Comparison of ENCODE assay signal across 8 cellular contexts in the genomic region with DNA sequence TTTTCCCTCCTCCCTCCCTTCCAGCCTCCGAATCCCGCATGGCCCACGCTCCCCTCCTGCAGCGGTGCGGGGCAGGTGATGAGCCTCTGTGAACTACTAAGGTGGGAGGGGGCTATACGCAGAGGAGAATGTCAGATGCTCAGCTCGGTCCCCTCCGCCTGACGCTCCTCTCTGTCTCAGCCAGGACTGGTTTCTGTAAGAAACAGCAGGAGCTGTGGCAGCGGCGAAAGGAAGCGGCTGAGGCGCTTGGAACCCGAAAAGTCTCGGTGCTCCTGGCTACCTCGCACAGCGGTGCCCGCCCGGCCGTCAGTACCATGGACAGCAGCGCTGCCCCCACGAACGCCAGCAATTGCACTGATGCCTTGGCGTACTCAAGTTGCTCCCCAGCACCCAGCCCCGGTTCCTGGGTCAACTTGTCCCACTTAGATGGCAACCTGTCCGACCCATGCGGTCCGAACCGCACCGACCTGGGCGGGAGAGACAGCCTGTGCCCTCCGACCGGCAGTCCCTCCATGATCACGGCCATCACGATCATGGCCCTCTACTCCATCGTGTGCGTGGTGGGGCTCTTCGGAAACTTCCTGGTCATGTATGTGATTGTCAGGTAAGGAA. TPM values are rescaled to one million over a fixed set of nuclear protein-coding genes. Genes with fewer than 3 reads are reported as not detected.
DNase-seq lines count a peak whose midpoint lies in the region; ATAC-seq, FAIRE-seq and TF ChIP-seq lines count a peak whose summit lies in the region.

A gene (plus strand): TSS at position 10 of the 612 bp plus-strand sequence. CDS start 305 bp downstream, at position 315.

- H3K27ac ChIP-seq in mesenchymal stem cell (ENCODE audit: low read length, poor library complexity, severe bottlenecking): no peak within 1 kb of the TSS

- no peak within 1 kb of the TSS for H3K14ac ChIP-seq in mesenchymal stem cell (ENCODE audit: low read length in 2 of 2)

- no peak within 1 kb of the TSS for H3K27ac Mint-ChIP-seq in Calu3 (ENCODE audit: unreplicated experiment)

- no peaks in the 10 kb centered on the region for H3K4me1 Mint-ChIP-seq in Calu3 (ENCODE audit: low read depth, unreplicated experiment)

- no peak within 1 kb of the TSS for H3K23ac ChIP-seq in mesenchymal stem cell (ENCODE audit: low read length in 2 of 2)

- ATAC-seq in HG02642 (IDR thresholded peaks at IDR 0.05; ENCODE audit: poor library complexity, unreplicated experiment): no peak
- ATAC-seq in activated CD4-positive, CD25-positive, alpha-beta regulatory T cell treated with anti-CD3 and anti-CD28 coated beads, Interleukin-2, amount 50 U/mL, for 24 hours: no peak

- H3K9ac ChIP-seq in mesenchymal stem cell (ENCODE audit: low read length): no peak within 1 kb of the TSS

- H3K36me3 ChIP-seq in MG63 (no peaks in the 10 kb centered on the region), mesenchymal stem cell (ENCODE audit: control insufficient read depth in 1 of 2, insufficient read depth in 2 of 2, low read depth in 1 of 2, low read length in 2 of 2) (no peaks in the 10 kb centered on the region)

- WGBS in mesenchymal stem cell: 6% methylated on average over 38 of the region's 38 CpGs

- H2BK5ac ChIP-seq in mesenchymal stem cell (ENCODE audit: low read depth, low read length, poor library complexity, severe bottlenecking): no peak within 1 kb of the TSS

- H3K9me3 Mint-ChIP-seq in Calu3 (ENCODE audit: low read depth, unreplicated experiment): no peaks in the 10 kb centered on the region

- H4K91ac ChIP-seq in mesenchymal stem cell (ENCODE audit: low read length): no peak within 1 kb of the TSS

- no peak within 1 kb of the TSS for H3K4me2 ChIP-seq in mesenchymal stem cell (ENCODE audit: low read length, poor library complexity, severe bottlenecking)

- no peak within 1 kb of the TSS for H2BK15ac ChIP-seq in mesenchymal stem cell (ENCODE audit: low read depth, poor library complexity, severe bottlenecking)

- no peak within 1 kb of the TSS for H2AFZ ChIP-seq in mesenchymal stem cell (ENCODE audit: low read depth, low read length)

- H3K18ac ChIP-seq in mesenchymal stem cell (ENCODE audit: low read depth in 1 of 2, low read length in 2 of 2): no peak within 1 kb of the TSS

- H3K4me3 ChIP-seq in MG63: no peak within 1 kb of the TSS
- no peak within 1 kb of the TSS for H3K4me3 ChIP-seq in cardiac fibroblast (replicated peaks in 1 of 2; ENCODE audit: low read depth in 2 of 2, low read length in 2 of 2)
- H3K4me3 ChIP-seq in mesenchymal stem cell (ENCODE audit: insufficient read depth in 1 of 2, low read depth in 1 of 2, low read length in 2 of 2): no peak within 1 kb of the TSS

- no peak within 1 kb of the TSS for H2BK120ac ChIP-seq in mesenchymal stem cell (ENCODE audit: low read depth, low read length)

- no peak within 1 kb of the TSS for H4K8ac ChIP-seq in mesenchymal stem cell (ENCODE audit: low read length)

- peak; percentile 5 for DNase-seq in GM12892 (ENCODE audit: insufficient read length)
- peak; percentile 41 for DNase-seq in MG63
- peak; percentile 12 to 31 for DNase-seq in cardiac fibroblast (ENCODE audit: low read depth in 2 of 2)
- DNase-seq in mesenchymal stem cell: peak; percentile 47
- DNase-seq in Calu3: no peak
- no peak for DNase-seq in NCI-H2029 treated with DMSO at 0.1 percent for 48 hours (lab: John Stamatoyannopoulos, UW)

- H3K36me3 Mint-ChIP-seq in Calu3 (ENCODE audit: insufficient read depth, unreplicated experiment): no peaks in the 10 kb centered on the region

- no peak for FAIRE-seq in GM12892 (lab: Jason Lieb, UNC)

- no peak for TF ChIP-seq POLR2A in GM12892 (IDR thresholded peaks at IDR 0.05; ENCODE audit: low read depth, low read length)

- H3K9me3 ChIP-seq in MG63 (no peaks in the 10 kb centered on the region), mesenchymal stem cell (ENCODE audit: control insufficient read depth, low read length) (no peaks in the 10 kb centered on the region)

- no peak within 1 kb of the TSS for H3K4me3 Mint-ChIP-seq in Calu3 (ENCODE audit: low read depth, unreplicated experiment)

- no peak within 1 kb of the TSS for H3K4ac ChIP-seq in mesenchymal stem cell (ENCODE audit: low read depth in 1 of 2, low read length in 2 of 2)

- no peak within 1 kb of the TSS for H2AK5ac ChIP-seq in mesenchymal stem cell (ENCODE audit: low read length, severe bottlenecking)

- H3K4me1 ChIP-seq in mesenchymal stem cell (ENCODE audit: control insufficient read depth, insufficient read depth, low read depth, low read length): peaks cover 6% of the 10 kb centered on the region

- no peaks in the 10 kb centered on the region for H3K27me3 Mint-ChIP-seq in Calu3 (ENCODE audit: unreplicated experiment)

- no peak for TF ChIP-seq CTCF in cardiac fibroblast (IDR thresholded peaks at IDR 0.05; ENCODE audit: low read depth, low read length)
- no peak for TF ChIP-seq CTCF in Calu3 (IDR thresholded peaks at IDR 0.05; ENCODE audit: unreplicated experiment)

- no TSS peak for BruUV-seq in Calu3 (replicated peaks; lab: Mats Ljungman, UMichigan)

- intact Hi-C loops in Calu3 (cut with micrococcal nuclease; ENCODE audit: unreplicated experiment): no loop called here

- H3K79me1 ChIP-seq in mesenchymal stem cell (replicated peaks; ENCODE audit: low read length, poor library complexity, severe bottlenecking): no peaks in the 10 kb centered on the region

- CTCF ChIA-PET in Calu3 (lab: Charles Lee): interaction anchor here (1.6 kb wide), 1 partner anchor 809 kb away, joined by 5 read pairs; no protein-coding TSS in a partner anchor

- H3K27me3 ChIP-seq in MG63: no peaks in the 10 kb centered on the region
- peaks cover 12 to 20% of the 10 kb centered on the region in 2 experiments for H3K27me3 ChIP-seq in mesenchymal stem cell (ENCODE audit: control insufficient read depth in 1 of 2, insufficient read depth in 1 of 2, low read length in 2 of 2)

- H2BK12ac ChIP-seq in mesenchymal stem cell (ENCODE audit: low read length in 2 of 2): no peak within 1 kb of the TSS

RNA-seq across cellular contexts. Expression of the gene that starts here (rescaled TPM):
- polyA plus RNA-seq in GM12892 (2012; ENCODE audit: missing spikeins): not detected
- not detected in 2 replicates for total RNA-seq in MG63 (2014; rRNA removed; shearing (Covaris generic); ENCODE audit: low replicate concordance)
- polyA plus RNA-seq in mesenchymal stem cell (2013, experiment 1 of 2): not detected
- not detected for polyA plus RNA-seq in mesenchymal stem cell (2013, experiment 2 of 2)
- not detected in 2 replicates for total RNA-seq in Calu3 (2022)

Comparison
In these comparisons a context has a peak if more than half of its experiments do, and no peak if none do; other contexts are left out.
1. Peak in DNase-seq in MG63; RNA of the gene not detected or under 1 TPM.
2. DNase-seq: peak in GM12892 (single experiment), cardiac fibroblast (2 of 2) and mesenchymal stem cell (single experiment); none in Calu3 (single experiment) and NCI-H2029 treated with DMSO at 0.1 percent for 48 hours (single experiment).